ENCODE assay signal across 19 cellular contexts in the genomic region with DNA sequence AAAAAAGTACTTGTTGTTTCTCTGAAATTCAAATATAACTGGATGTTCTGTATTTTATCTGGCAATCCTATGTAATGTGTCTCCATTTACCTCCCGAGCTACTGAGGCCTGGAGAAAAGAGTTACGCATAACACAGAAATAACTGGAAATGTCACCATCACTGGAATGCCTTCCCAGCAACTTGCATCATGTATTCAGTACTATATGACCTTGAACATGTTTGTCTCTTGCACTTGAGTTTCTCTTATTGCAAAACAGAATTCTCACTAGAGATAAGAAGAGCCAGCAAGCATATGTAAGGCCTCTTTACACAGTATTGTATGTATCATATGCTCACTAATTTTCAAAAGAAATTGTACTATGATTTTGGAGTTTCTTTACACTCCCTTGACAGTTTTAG.
DNase-seq lines count a peak whose midpoint lies in the region; ATAC-seq and TF ChIP-seq lines count a peak whose summit lies in the region.
"Had no signal": no experiment of that assay in that cellular context is flagged by ENCODE, and none has a peak within 500 bp of the region (broad histone marks: within the 10 kb centered on the region; RNA-seq: fewer than 3 reads in every experiment).

No MANE protein-coding gene starts in this region.

- H3K4me1 ChIP-seq in adrenal gland (replicated peaks in 1 of 2) = peaks cover 10 to 23% of the 10 kb centered on the region in 2 donors
- H3K4me1 ChIP-seq: A549 had no signal

- TF ChIP-seq POLR2A in adrenal gland (IDR thresholded peaks at IDR 0.05) = no peak

- no peaks in the 10 kb centered on the region for H3K36me3 ChIP-seq in adrenal gland (replicated peaks in 1 of 2)
- H3K36me3 ChIP-seq: MG63 had no signal

- H3K27ac ChIP-seq in adrenal gland = peak overlapping the region; percentile 2 to 91 (median 59)
- H3K27ac ChIP-seq: A549, C4-2B, RWPE1 had no signal

- DNase-seq in AG10803 (ENCODE audit: low read depth) (peak; percentile 45), adrenal gland (peak in 6 of 7 donors; percentile 36 to 77 (median 58)), fibroblast of villous mesenchyme (ENCODE audit: low read depth) (peak; percentile 74), omental fat pad (ENCODE audit: low spot score) (no peak), AG20443 (ENCODE audit: low spot score) (no peak), cortex of kidney (lab: John Stamatoyannopoulos, UW) (no peak), SIG-M5 (lab: John Stamatoyannopoulos, UW) (no peak)
- DNase-seq: DMS 273 treated with DMSO at 0.1 percent for 48 hours, GDM1, HFFc6, Karpas-422, MG63, NCI-H1092 treated with DMSO at 0.1 percent for 48 hours, NCI-H2081 treated with DMSO at 0.1 percent for 48 hours, NCI-H510A, NCI-H774 had no signal

- H3K9me3 ChIP-seq in adrenal gland (replicated peaks in 1 of 3) = no peaks in the 10 kb centered on the region
- H3K9me3 ChIP-seq: A549, MG63 had no signal

- H3K27me3 ChIP-seq in adrenal gland = no peaks in the 10 kb centered on the region
- H3K27me3 ChIP-seq: MG63 had no signal

- 20 to 42% (median 26%) methylated on average over 2 of the region's 2 CpGs for WGBS in adrenal gland, 4 donors

- no peak overlapping the region for H3K4me3 ChIP-seq in AG10803 (ENCODE audit: low read length)
- H3K4me3 ChIP-seq in adrenal gland = no peak overlapping the region
- no peak overlapping the region for H3K4me3 ChIP-seq in fibroblast of villous mesenchyme (ENCODE audit: low read depth, low read length)
- H3K4me3 ChIP-seq: A549, MG63 had no signal

- peak; percentile 64 for ATAC-seq in omental fat pad (ENCODE audit: low FRiP score)
- ATAC-seq: A549 had no signal

- intact Hi-C loops in adrenal gland (cut with DNase I) = no loop called here

- TF ChIP-seq CTCF in AG10803 (conservative IDR thresholded peaks at IDR 0.05; ENCODE audit: low read length) (no peak), adrenal gland (IDR thresholded peaks at IDR 0.05) (no peak), fibroblast of villous mesenchyme (IDR thresholded peaks at IDR 0.05; ENCODE audit: insufficient read depth, low read depth, low read length) (no peak), omental fat pad (IDR thresholded peaks at IDR 0.05) (no peak)

Comparison
In these comparisons a context has a peak if more than half of its experiments do, and no peak if none do; other contexts are left out.
1. DNase-seq: peak in AG10803 (single experiment), adrenal gland (6 of 7) and fibroblast of villous mesenchyme (single experiment); none in omental fat pad (single experiment), AG20443 (single experiment), cortex of kidney (single experiment) and SIG-M5 (single experiment).